ENCODE assay signal across 8 cellular contexts in genomic region chr20:49936153-49937022, GRCh38.
A peak's percentile ranks its signal among the peaks of the same experiment; 100 is the strongest.
DNase-seq lines count a peak whose midpoint lies in the region; ATAC-seq and TF ChIP-seq lines count a peak whose summit lies in the region.

Gene RNF114 (plus strand): TSS chr20:49936397. CDS start chr20:49936413, 16 bp downstream.

- H3K36me3 Mint-ChIP-seq in nephron progenitor cell (ENCODE audit: low read depth): peaks cover 24% of the 10 kb centered on the region
- H3K36me3 Mint-ChIP-seq in stimulated activated naive CD8-positive, alpha-beta T cell treated with anti-CD3 and anti-CD28 coated beads, Interleukin-15, Interleukin-2, amounts not matched to agents 100 ng/mL and 50 ng/mL, for 24 hours (ENCODE audit: low read depth): peaks cover 23% of the 10 kb centered on the region

- H4K20me1 ChIP-seq in Loucy (ENCODE audit: insufficient read depth, low read length, poor library complexity, severe bottlenecking): peaks cover 44% of the 10 kb centered on the region

- H3K4me1 ChIP-seq in Loucy (ENCODE audit: insufficient read depth, low read length, poor library complexity, severe bottlenecking): peaks cover 48% of the 10 kb centered on the region

- peak within 1 kb of the TSS; percentile 90 for H3K9ac ChIP-seq in Loucy (ENCODE audit: low read depth, low read length, poor library complexity, severe bottlenecking)

- ATAC-seq in GM21737 (IDR thresholded peaks at IDR 0.05; ENCODE audit: unreplicated experiment): peak; percentile 64

- no peaks in the 10 kb centered on the region for H3F3A ChIP-seq in Loucy (ENCODE audit: low read depth)

- H3K4me2 ChIP-seq in Loucy (ENCODE audit: low read depth, low read length, poor library complexity, severe bottlenecking): peak within 1 kb of the TSS; percentile 91

- no peaks in the 10 kb centered on the region for H3K9me3 Mint-ChIP-seq in nephron progenitor cell
- no peaks in the 10 kb centered on the region for H3K9me3 Mint-ChIP-seq in stimulated activated naive CD8-positive, alpha-beta T cell treated with anti-CD3 and anti-CD28 coated beads, Interleukin-15, Interleukin-2, amounts not matched to agents 100 ng/mL and 50 ng/mL, for 24 hours

- H3K9me2 ChIP-seq in Loucy (replicated peaks; ENCODE audit: low read depth, low read length): no peaks in the 10 kb centered on the region

- peak within 1 kb of the TSS; percentile 98 for H3K4me3 Mint-ChIP-seq in nephron progenitor cell
- H3K4me3 Mint-ChIP-seq in stimulated activated naive CD8-positive, alpha-beta T cell treated with anti-CD3 and anti-CD28 coated beads, Interleukin-15, Interleukin-2, amounts not matched to agents 100 ng/mL and 50 ng/mL, for 24 hours: peak within 1 kb of the TSS; percentile 98

- peak within 1 kb of the TSS; percentile 87 for H3K4me3 ChIP-seq in Loucy (ENCODE audit: low read length, poor library complexity, severe bottlenecking)

- peak within 1 kb of the TSS; percentile 9 for H3K27ac Mint-ChIP-seq in nephron progenitor cell
- H3K27ac Mint-ChIP-seq in stimulated activated naive CD8-positive, alpha-beta T cell treated with anti-CD3 and anti-CD28 coated beads, Interleukin-15, Interleukin-2, amounts not matched to agents 100 ng/mL and 50 ng/mL, for 24 hours: peak within 1 kb of the TSS; percentile 94

- H3K27me3 ChIP-seq in Loucy (ENCODE audit: insufficient read depth, low read length, poor library complexity, severe bottlenecking): no peaks in the 10 kb centered on the region

- peaks cover 3% of the 10 kb centered on the region for H3K27me3 Mint-ChIP-seq in nephron progenitor cell (ENCODE audit: low read depth, poor library complexity)
- no peaks in the 10 kb centered on the region for H3K27me3 Mint-ChIP-seq in stimulated activated naive CD8-positive, alpha-beta T cell treated with anti-CD3 and anti-CD28 coated beads, Interleukin-15, Interleukin-2, amounts not matched to agents 100 ng/mL and 50 ng/mL, for 24 hours

- H3K36me3 ChIP-seq in Loucy (ENCODE audit: insufficient read depth, low read length): peaks cover 6% of the 10 kb centered on the region; the same call in 1 of the 2 replicates

- TF ChIP-seq CTCF in Loucy (conservative IDR thresholded peaks at IDR 0.05; ENCODE audit: low read length) (no peak), nephron progenitor cell (IDR thresholded peaks at IDR 0.05) (no peak)

- H3K9me3 ChIP-seq in Loucy (ENCODE audit: insufficient read depth, low read depth, low read length): no peaks in the 10 kb centered on the region

- H3K79me2 ChIP-seq in Loucy (ENCODE audit: insufficient read depth, low read length): peaks cover 59% of the 10 kb centered on the region

- DNase-seq in DMS53 treated with DMSO at 0.1 percent for 48 hours (lab: John Stamatoyannopoulos, UW; ENCODE audit: unreplicated experiment) (peak; percentile 74), SHP77 treated with DMSO at 0.1 percent for 48 hours (lab: John Stamatoyannopoulos, UW) (peak; percentile 68), activated gamma-delta T cell (lab: John Stamatoyannopoulos, UW) (peak; percentile 86), fibroblast of the conjunctiva (ENCODE audit: low read depth) (peak; percentile 66), nephron progenitor cell (peak; percentile 97)

- H3K4me1 Mint-ChIP-seq in nephron progenitor cell: peaks cover 48% of the 10 kb centered on the region
- H3K4me1 Mint-ChIP-seq in stimulated activated naive CD8-positive, alpha-beta T cell treated with anti-CD3 and anti-CD28 coated beads, Interleukin-15, Interleukin-2, amounts not matched to agents 100 ng/mL and 50 ng/mL, for 24 hours (ENCODE audit: low read depth): peaks cover 59% of the 10 kb centered on the region

- H2AFZ ChIP-seq in Loucy (ENCODE audit: low read length): peak within 1 kb of the TSS; percentile 96

Comparison
In these comparisons a context has a peak if more than half of its experiments do, and no peak if none do; other contexts are left out.
1. Peak in every context shown above with its lines: DNase-seq, ATAC-seq and H3K4me3 ChIP-seq.